ENCODE assay signal across 23 cellular contexts in genomic region chr15:38197553-38197952, GRCh38. TPM values are rescaled to one million over a fixed set of nuclear protein-coding genes. Genes with fewer than 3 reads are reported as not detected.
"Had no signal": no experiment of that assay in that cellular context is flagged by ENCODE, and none has a peak within 500 bp of the region (broad histone marks: within the 10 kb centered on the region; RNA-seq: fewer than 3 reads in every experiment).

No MANE protein-coding gene starts in this region.

- H3K9ac ChIP-seq: SK-N-SH had no signal

- H3K9me3 ChIP-seq: MG63, SK-N-SH had no signal

- H3K4me3 ChIP-seq: MG63 had no signal

- H3K4me2 ChIP-seq: SK-N-SH had no signal

- H3K27me3 ChIP-seq: MG63 had no signal

- H3K27ac ChIP-seq: VCaP had no signal

- DNase-seq: activated CD4-positive, alpha-beta memory T cell treated with anti-CD3 and anti-CD28 coated beads for 36 hours; activated CD4-positive, alpha-beta T cell treated with anti-CD3 and anti-CD28 coated beads, Interleukin-2, amount 10 ng/mL, durations not matched to agents 7 days and 5 days; activated CD4-positive, CD25-positive, alpha-beta regulatory T cell; activated CD8-positive, alpha-beta memory T cell treated with anti-CD3 and anti-CD28 coated beads for 24 hours; activated effector memory CD4-positive, alpha-beta T cell treated with anti-CD3 and anti-CD28 coated beads, Interleukin-2, amount 50 U/mL, for 16 hours; activated naive CD4-positive, alpha-beta T cell treated with Interleukin-2 at 50 U/mL for 16 hours; activated naive CD8-positive, alpha-beta T cell treated with anti-CD3 and anti-CD28 coated beads, Interleukin-2, amount 50 U/mL, for 24 hours; activated T-cell treated with anti-CD3 and anti-CD28 coated beads, Interleukin-2, amount 50 U/mL, for 4 hours; amniotic stem cell; MG63; MV-4-11; NCI-H1105 treated with DMSO at 0.1 percent for 48 hours; NCI-H1436 treated with DMSO at 0.1 percent for 48 hours; NCI-H187; NCI-H2081; NCI-H446; NCI-H524; PC-3; SIG-M5; SK-N-SH; T-helper 1 cell had no signal

- H3K36me3 ChIP-seq: MG63 had no signal

RNA-seq across cellular contexts. Expression of gene SPRED1, which starts 55.1 kb away (rescaled TPM):
- total RNA-seq: T-helper 2 cell treated with Interferon-gamma antibody and Interleukin-4, amounts not matched to agents 100 ng/mL and 5 ng/mL, for 36 hours had no signal
